In genomic region chr1:24416666-24417391, GRCh38 we compare ENCODE assay signal across 1 cellular context.
A peak's percentile ranks its signal among the peaks of the same experiment; 100 is the strongest.
TF ChIP-seq lines count a peak whose summit lies in the region.

No MANE protein-coding gene starts in this region.

TF ChIP-seq in GM12878, 131 proteins besides CTCF, POLR2A, EP300 and RAD21 (continued from another document):
- TF ChIP-seq, protein P1, sequence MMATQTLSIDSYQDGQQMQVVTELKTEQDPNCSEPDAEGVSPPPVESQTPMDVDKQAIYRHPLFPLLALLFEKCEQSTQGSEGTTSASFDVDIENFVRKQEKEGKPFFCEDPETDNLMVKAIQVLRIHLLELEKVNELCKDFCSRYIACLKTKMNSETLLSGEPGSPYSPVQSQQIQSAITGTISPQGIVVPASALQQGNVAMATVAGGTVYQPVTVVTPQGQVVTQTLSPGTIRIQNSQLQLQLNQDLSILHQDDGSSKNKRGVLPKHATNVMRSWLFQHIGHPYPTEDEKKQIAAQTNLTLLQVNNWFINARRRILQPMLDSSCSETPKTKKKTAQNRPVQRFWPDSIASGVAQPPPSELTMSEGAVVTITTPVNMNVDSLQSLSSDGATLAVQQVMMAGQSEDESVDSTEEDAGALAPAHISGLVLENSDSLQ (IDR thresholded peaks at IDR 0.05), result peak; percentile 95
- TF ChIP-seq GATAD2B (conservative IDR thresholded peaks at IDR 0.05; ENCODE audit: low read depth) (no peak), RUNX3 (IDR thresholded peaks at IDR 0.05; ENCODE audit: low read length) (peak; percentile 48), SUZ12 (IDR thresholded peaks at IDR 0.05; ENCODE audit: unreplicated experiment) (no peak), SREBF2 (IDR thresholded peaks at IDR 0.05; ENCODE audit: low read length) (no peak), ZNF592 (IDR thresholded peaks at IDR 0.05) (no peak), TCF7 (IDR thresholded peaks at IDR 0.05; ENCODE audit: borderline replicate concordance) (no peak)
- TF ChIP-seq, protein P2, sequence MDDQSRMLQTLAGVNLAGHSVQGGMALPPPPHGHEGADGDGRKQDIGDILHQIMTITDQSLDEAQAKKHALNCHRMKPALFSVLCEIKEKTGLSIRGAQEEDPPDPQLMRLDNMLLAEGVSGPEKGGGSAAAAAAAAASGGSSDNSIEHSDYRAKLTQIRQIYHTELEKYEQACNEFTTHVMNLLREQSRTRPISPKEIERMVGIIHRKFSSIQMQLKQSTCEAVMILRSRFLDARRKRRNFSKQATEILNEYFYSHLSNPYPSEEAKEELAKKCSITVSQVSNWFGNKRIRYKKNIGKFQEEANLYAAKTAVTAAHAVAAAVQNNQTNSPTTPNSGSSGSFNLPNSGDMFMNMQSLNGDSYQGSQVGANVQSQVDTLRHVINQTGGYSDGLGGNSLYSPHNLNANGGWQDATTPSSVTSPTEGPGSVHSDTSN (IDR thresholded peaks at IDR 0.05; ENCODE audit: insufficient replicate concordance, low read depth, low read length), result peak; percentile 87
